ENCODE assay signal across 9 cellular contexts in the genomic region with DNA sequence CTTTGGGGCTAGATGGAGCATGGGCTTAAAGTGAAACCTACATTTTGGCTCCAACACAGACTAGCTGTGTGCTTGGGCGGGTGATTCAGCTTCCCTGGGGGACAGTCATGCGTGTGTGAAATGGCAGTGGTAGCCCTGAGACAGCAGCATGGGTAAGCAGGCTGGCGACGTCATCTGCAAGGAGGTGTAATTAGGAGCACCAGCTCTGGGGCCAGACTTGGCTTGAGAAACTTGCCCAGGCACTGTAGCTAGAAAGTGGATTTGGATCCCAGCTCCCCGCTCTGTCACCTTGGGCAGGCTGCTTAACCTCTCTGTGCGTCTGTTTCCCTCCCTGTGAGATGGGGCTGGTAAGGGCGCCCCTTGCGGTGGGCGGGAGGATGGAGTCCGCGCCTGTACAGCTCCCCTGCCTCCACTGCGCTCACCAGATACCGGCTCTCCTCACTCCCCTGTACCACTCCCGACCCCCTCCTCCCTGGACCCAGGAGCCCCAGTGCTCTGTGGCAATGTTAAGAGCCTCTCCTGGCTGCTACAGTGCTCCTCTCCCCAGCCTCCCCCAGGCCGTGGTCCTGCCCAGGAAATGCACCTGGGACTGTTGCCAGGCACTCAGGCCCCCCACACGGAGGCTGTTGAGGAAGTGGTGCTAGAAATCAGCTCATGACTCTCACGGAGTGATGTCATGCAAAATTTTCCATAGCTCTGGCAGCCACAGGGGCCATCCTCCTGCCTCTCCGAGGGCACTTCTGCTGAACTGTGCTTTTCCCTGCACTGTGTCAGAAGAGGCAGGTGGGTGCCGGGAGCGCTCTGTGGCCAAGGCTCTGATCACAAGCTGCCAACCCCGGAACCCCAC. TPM values are rescaled to one million over a fixed set of nuclear protein-coding genes. Genes with fewer than 3 reads are reported as not detected.
DNase-seq lines count a peak whose midpoint lies in the region; ATAC-seq and TF ChIP-seq lines count a peak whose summit lies in the region.
"Had no signal": no experiment of that assay in that cellular context is flagged by ENCODE, and none has a peak within 500 bp of the region (broad histone marks: within the 10 kb centered on the region; RNA-seq: fewer than 3 reads in every experiment).

No MANE protein-coding gene starts in this region.

- H3K9me3 ChIP-seq in lower lobe of right lung, result no peaks in the 10 kb centered on the region

- H3K4me3 ChIP-seq in lower lobe of right lung, result peak overlapping the region; percentile 29

- DNase-seq in DMS 273 (lab: John Stamatoyannopoulos, UW; ENCODE audit: unreplicated experiment), result peak; percentile 78
- DNase-seq in DMS 273 treated with DMSO at 0.1 percent for 48 hours (lab: John Stamatoyannopoulos, UW), result no peak
- peak; percentile 79 for DNase-seq in NCI-H2196 (lab: John Stamatoyannopoulos, UW; ENCODE audit: unreplicated experiment)
- peak; percentile 64 to 68 for DNase-seq in activated CD4-positive, alpha-beta T cell treated with anti-CD3 and anti-CD28 coated beads for 24 hours (ENCODE audit: low read depth in 2 of 2)
- peak; percentile 44 for DNase-seq in cerebellum (ENCODE audit: low spot score)
- DNase-seq in lower lobe of right lung, result peak; percentile 73
- DNase-seq in stimulated activated CD8-positive, alpha-beta memory T cell treated with anti-CD3 and anti-CD28 coated beads, Interleukin-15, amount 100 ng/mL, for 1 hour (ENCODE audit: low read depth), result peak; percentile 53

- intact Hi-C loops in lower lobe of right lung (cut with DNase I), result no loop called here

- TF ChIP-seq CTCF in lower lobe of right lung (IDR thresholded peaks at IDR 0.05), result peak; percentile 64

- no peaks in the 10 kb centered on the region for H3K27me3 ChIP-seq in lower lobe of right lung (ENCODE audit: low read depth)

- H3K27ac ChIP-seq in lower lobe of right lung, result peak overlapping the region; percentile 56
- H3K27ac ChIP-seq: 22Rv1 had no signal

- H3K36me3 ChIP-seq in lower lobe of right lung, result no peaks in the 10 kb centered on the region

- H3K4me1 ChIP-seq in lower lobe of right lung, result peaks cover 24% of the 10 kb centered on the region

- ATAC-seq in HG02981 (IDR thresholded peaks at IDR 0.05; ENCODE audit: unreplicated experiment) (peak; percentile 79), lower lobe of right lung (peak; percentile 72 to 78)

RNA-seq across cellular contexts. Expression of gene SYNJ2, which starts 44.6 kb away (rescaled TPM):
- total RNA-seq in cerebellum (68.6 TPM), lower lobe of right lung (4.5 TPM)

Comparison
In these comparisons a context has a peak if more than half of its experiments do, and no peak if none do; other contexts are left out.
1. RNA of gene SYNJ2, which starts 44.6 kb away (total RNA-seq): 68.6 TPM in cerebellum (single experiment); 4.5 TPM in lower lobe of right lung (single experiment); every median in the first group is over 10 times any median in the second.